In genomic region chr10:86815640-86816039, GRCh38 we compare ENCODE assay signal across 27 cellular contexts. TPM values are rescaled to one million over a fixed set of nuclear protein-coding genes. Genes with fewer than 3 reads are reported as not detected.
DNase-seq lines count a peak whose midpoint lies in the region; ATAC-seq and TF ChIP-seq lines count a peak whose summit lies in the region.
"Had no signal": no experiment of that assay in that cellular context is flagged by ENCODE, and none has a peak within 500 bp of the region (broad histone marks: within the 10 kb centered on the region; RNA-seq: fewer than 3 reads in every experiment).

No MANE protein-coding gene starts in this region.

- H3K9me3 ChIP-seq in left ventricle myocardium inferior (replicated peaks) (no peaks in the 10 kb centered on the region), esophagus muscularis mucosa (no peaks in the 10 kb centered on the region), uterus (no peaks in the 10 kb centered on the region), Caco-2 (no peaks in the 10 kb centered on the region), upper lobe of right lung (no peaks in the 10 kb centered on the region)

- H3K4me1 Mint-ChIP-seq in Caco-2 (ENCODE audit: low read depth, unreplicated experiment), result no peaks in the 10 kb centered on the region
- H3K4me1 Mint-ChIP-seq: activated CD4-positive, alpha-beta memory T cell treated with anti-CD3 and anti-CD28 coated beads, Interleukin-2, amount 10 ng/mL, durations not matched to agents 7 days and 5 days had no signal

- H3K4me3 ChIP-seq in left ventricle myocardium inferior (no peak overlapping the region), esophagus muscularis mucosa (no peak overlapping the region), rectal smooth muscle tissue (ENCODE audit: low read length) (no peak overlapping the region), uterus (no peak overlapping the region), Caco-2 (ENCODE audit: low read depth, low read length) (no peak overlapping the region), upper lobe of right lung (no peak overlapping the region)

- WGBS in esophagus muscularis mucosa, result 90% methylated on average over 5 of the region's 5 CpGs

- no peak overlapping the region for H3K4me3 Mint-ChIP-seq in Caco-2 (ENCODE audit: unreplicated experiment)
- H3K4me3 Mint-ChIP-seq: activated CD4-positive, alpha-beta memory T cell treated with anti-CD3 and anti-CD28 coated beads, Interleukin-2, amount 10 ng/mL, durations not matched to agents 7 days and 5 days had no signal

- H3K4me1 ChIP-seq in left ventricle myocardium inferior (peaks cover 46% of the 10 kb centered on the region), esophagus muscularis mucosa (peaks cover 38 to 86% (median 83%) of the 10 kb centered on the region in 4 donors), rectal smooth muscle tissue (ENCODE audit: control insufficient read depth, insufficient read depth, low read length) (peaks cover 34% of the 10 kb centered on the region), uterus (no peaks in the 10 kb centered on the region), Caco-2 (no peaks in the 10 kb centered on the region), upper lobe of right lung (no peaks in the 10 kb centered on the region)

- DNase-seq in left ventricle myocardium inferior, result no peak
- DNase-seq in Right ventricle myocardium inferior (ENCODE audit: missing footprints), result no peak
- no peak for DNase-seq in esophagus muscularis mucosa (ENCODE audit: extremely low spot score)
- no peak for DNase-seq in uterus
- DNase-seq in Caco-2, result no peak
- DNase-seq in upper lobe of right lung, result no peak
- DNase-seq: activated CD4-positive, alpha-beta memory T cell treated with anti-CD3 and anti-CD28 coated beads, Interleukin-2, amount 10 ng/mL, durations not matched to agents 7 days and 5 days; activated CD8-positive, alpha-beta memory T cell treated with anti-CD3 and anti-CD28 coated beads, Interleukin-2, amount 50 U/mL, for 4 hours; activated naive CD4-positive, alpha-beta T cell; brain microvascular endothelial cell; Calu3; effector CD4-positive, alpha-beta T cell; glutamatergic neuron; H7; Kasumi-1; NCI-H1436; NCI-H2081 treated with DMSO at 0.1 percent for 48 hours; NCI-H2227 treated with DMSO at 0.1 percent for 48 hours; NCI-H526; NK-92 treated with Interleukin-12 subunit alpha and Interleukin-12 subunit beta, amount 100 ng/mL, for 24 hours; posterior cingulate gyrus; stimulated activated CD4-positive, alpha-beta T cell treated with anti-CD3 and anti-CD28 coated beads, Interleukin-4, amount 100 ng/mL, for 24 hours; substantia nigra; T-helper 2 cell had no signal

- ATAC-seq in Right ventricle myocardium inferior (no peak), upper lobe of right lung (no peak), GM21717 (IDR thresholded peaks at IDR 0.05; ENCODE audit: unreplicated experiment) (no peak)
- ATAC-seq: left lobe of liver had no signal

- no peaks in the 10 kb centered on the region for H3K27me3 Mint-ChIP-seq in Caco-2 (ENCODE audit: insufficient read depth, unreplicated experiment)
- H3K27me3 Mint-ChIP-seq: activated CD4-positive, alpha-beta memory T cell treated with anti-CD3 and anti-CD28 coated beads, Interleukin-2, amount 10 ng/mL, durations not matched to agents 7 days and 5 days had no signal

- H3K36me3 ChIP-seq in left ventricle myocardium inferior (no peaks in the 10 kb centered on the region), esophagus muscularis mucosa (no peaks in the 10 kb centered on the region), rectal smooth muscle tissue (ENCODE audit: control insufficient read depth, insufficient read depth, low read length) (no peaks in the 10 kb centered on the region), uterus (no peaks in the 10 kb centered on the region), Caco-2 (ENCODE audit: control insufficient read depth, insufficient read depth, low read length) (no peaks in the 10 kb centered on the region), upper lobe of right lung (no peaks in the 10 kb centered on the region)
- H3K36me3 ChIP-seq: brain microvascular endothelial cell had no signal

- intact Hi-C loops in left ventricle myocardium inferior (cut with micrococcal nuclease), result no loop called here
- intact Hi-C loops in Right ventricle myocardium inferior (cut with DNase I), result no loop called here
- intact Hi-C loops in esophagus muscularis mucosa (cut with DNase I), result no loop called here
- intact Hi-C loops in uterus (cut with DNase I; ENCODE audit: low total_unique reads), result no loop called here
- intact Hi-C loops in Caco-2 (cut with micrococcal nuclease; ENCODE audit: unreplicated experiment), result no loop called here
- intact Hi-C loops in upper lobe of right lung (cut with DNase I), result no loop called here

- POLR2A ChIA-PET in Caco-2 (lab: Charles Lee), result no interaction called here

- CTCF ChIA-PET in Caco-2 (lab: Charles Lee), result no interaction called here

- H3K9me3 Mint-ChIP-seq in Caco-2 (ENCODE audit: unreplicated experiment), result no peaks in the 10 kb centered on the region
- H3K9me3 Mint-ChIP-seq: activated CD4-positive, alpha-beta memory T cell treated with anti-CD3 and anti-CD28 coated beads, Interleukin-2, amount 10 ng/mL, durations not matched to agents 7 days and 5 days had no signal

- TF ChIP-seq EP300 in esophagus muscularis mucosa (IDR thresholded peaks at IDR 0.05), result no peak

- H3K27ac Mint-ChIP-seq in Caco-2 (ENCODE audit: unreplicated experiment), result no peak overlapping the region
- H3K27ac Mint-ChIP-seq: activated CD4-positive, alpha-beta memory T cell treated with anti-CD3 and anti-CD28 coated beads, Interleukin-2, amount 10 ng/mL, durations not matched to agents 7 days and 5 days had no signal

- no peak overlapping the region for H3K9ac ChIP-seq in rectal smooth muscle tissue (ENCODE audit: low read length)

- H3K27ac ChIP-seq in left ventricle myocardium inferior (replicated peaks), result peak overlapping the region; percentile 21
- H3K27ac ChIP-seq in esophagus muscularis mucosa (replicated peaks in 1 of 4), result peak overlapping the region; percentile 46 to 73 (median 60)
- H3K27ac ChIP-seq in rectal smooth muscle tissue (ENCODE audit: low read depth, low read length), result peak overlapping the region; percentile 73
- H3K27ac ChIP-seq in uterus, result peak overlapping the region; percentile 28 to 56
- H3K27ac ChIP-seq in upper lobe of right lung, result no peak overlapping the region
- H3K27ac ChIP-seq: brain microvascular endothelial cell had no signal

- peaks cover 6% of the 10 kb centered on the region for H3K36me3 Mint-ChIP-seq in Caco-2 (ENCODE audit: insufficient read depth, unreplicated experiment)

- BruUV-seq in Caco-2 (replicated peaks; lab: Mats Ljungman, UMichigan), result no TSS peak

- no peaks in the 10 kb centered on the region for H3K27me3 ChIP-seq in left ventricle myocardium inferior (ENCODE audit: low read depth)
- H3K27me3 ChIP-seq in esophagus muscularis mucosa, result no peaks in the 10 kb centered on the region
- no peaks in the 10 kb centered on the region for H3K27me3 ChIP-seq in rectal smooth muscle tissue (ENCODE audit: control insufficient read depth, insufficient read depth, low read length)
- no peaks in the 10 kb centered on the region for H3K27me3 ChIP-seq in uterus
- no peaks in the 10 kb centered on the region for H3K27me3 ChIP-seq in Caco-2 (replicated peaks; ENCODE audit: control insufficient read depth, insufficient read depth, low read length)
- H3K27me3 ChIP-seq in upper lobe of right lung, result no peaks in the 10 kb centered on the region
- H3K27me3 ChIP-seq: brain microvascular endothelial cell had no signal

- no peak for TF ChIP-seq CTCF in left ventricle myocardium inferior (IDR thresholded peaks at IDR 0.05; ENCODE audit: borderline replicate concordance)
- TF ChIP-seq CTCF in esophagus muscularis mucosa (IDR thresholded peaks at IDR 0.05), result no peak
- no peak for TF ChIP-seq CTCF in uterus (IDR thresholded peaks at IDR 0.05)
- no peak for TF ChIP-seq CTCF in Caco-2 (IDR thresholded peaks at IDR 0.05; ENCODE audit: insufficient read depth in 1 of 2, low read depth in 1 of 2, low read length in 1 of 2, severe bottlenecking in 1 of 2, unreplicated experiment in 1 of 2)
- no peak for TF ChIP-seq CTCF in upper lobe of right lung (IDR thresholded peaks at IDR 0.05)

- no peak for TF ChIP-seq POLR2A in esophagus muscularis mucosa (IDR thresholded peaks at IDR 0.05; ENCODE audit: low read depth)
- TF ChIP-seq POLR2A in uterus (IDR thresholded peaks at IDR 0.05), result no peak

RNA-seq across cellular contexts. Expression of gene BMPR1A, which starts 59.2 kb away (rescaled TPM):
- total RNA-seq in left ventricle myocardium inferior, result 43.8 TPM
- total RNA-seq in Right ventricle myocardium inferior, result 53.2 TPM
- total RNA-seq in esophagus muscularis mucosa, result 100 to 1,000 TPM in 1 of 4 donors, 10 to 100 TPM in 3; 66.1 to 110 (median 90.5) TPM
- total RNA-seq in uterus, result 100 to 1,000 TPM in 2 of 4 donors, 10 to 100 TPM in 2; 27.4 to 175 (median 69.2) TPM
- 53.4 and 63.2 TPM in 2 replicates for total RNA-seq in Caco-2 (2022)
- 41.2 TPM for total RNA-seq in upper lobe of right lung
